8 cellular contexts compared by ENCODE assay signal in the genomic region with DNA sequence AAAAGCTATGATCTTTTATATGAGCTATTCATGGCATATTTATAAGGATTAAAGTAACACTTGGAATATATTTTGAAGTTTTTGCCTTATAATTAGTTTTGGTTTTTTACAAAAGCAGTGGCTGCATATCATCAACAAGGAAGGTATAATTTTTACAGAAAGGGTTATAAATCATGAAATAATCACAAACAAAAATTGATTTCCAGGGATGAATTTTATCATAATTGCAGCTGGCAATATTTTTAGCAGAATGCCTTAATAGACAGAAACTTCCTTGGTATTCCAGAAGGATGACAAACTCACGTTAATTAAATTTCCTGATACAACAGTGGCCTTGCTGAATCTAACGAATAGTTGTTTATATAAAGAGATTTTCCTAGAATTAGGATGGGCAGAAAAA.
"Had no signal": no experiment of that assay in that cellular context is flagged by ENCODE, and none has a peak within 500 bp of the region (broad histone marks: within the 10 kb centered on the region; RNA-seq: fewer than 3 reads in every experiment).

No MANE protein-coding gene starts in this region.

- H3K4me3 ChIP-seq: GM12878 had no signal

- FAIRE-seq: G401.6, GM12878, GM12891, GM12892, GM18507, GM19239 had no signal

- DNase-seq: GDM1, GF-D8 had no signal

- ATAC-seq: GM12878 had no signal
